8 cellular contexts compared by ENCODE assay signal in genomic region chr21:42611852-42612251, GRCh38. TPM values are rescaled to one million over a fixed set of nuclear protein-coding genes. Genes with fewer than 3 reads are reported as not detected.
"Had no signal": no experiment of that assay in that cellular context is flagged by ENCODE, and none has a peak within 500 bp of the region (broad histone marks: within the 10 kb centered on the region; RNA-seq: fewer than 3 reads in every experiment).

No MANE protein-coding gene starts in this region.

- H3K36me3 ChIP-seq: HAP-1 had no signal

- DNase-seq: GM23248, GOT3, H7, H9, HCEC 1CT, HFFc6 had no signal

- H3K4me3 ChIP-seq: GM23248, GM23338, HAP-1 had no signal

- H3K9me3 ChIP-seq: HAP-1 had no signal

- H3K4me1 ChIP-seq: HAP-1 had no signal

- H3K27ac ChIP-seq: GM23248 had no signal

RNA-seq across cellular contexts. Expression of gene PDE9A, which starts 41.6 kb away (rescaled TPM):
- total RNA-seq: GM23248, HFFc6 had no signal
